Comparison of ENCODE assay signal across 1 cellular context in the genomic region with DNA sequence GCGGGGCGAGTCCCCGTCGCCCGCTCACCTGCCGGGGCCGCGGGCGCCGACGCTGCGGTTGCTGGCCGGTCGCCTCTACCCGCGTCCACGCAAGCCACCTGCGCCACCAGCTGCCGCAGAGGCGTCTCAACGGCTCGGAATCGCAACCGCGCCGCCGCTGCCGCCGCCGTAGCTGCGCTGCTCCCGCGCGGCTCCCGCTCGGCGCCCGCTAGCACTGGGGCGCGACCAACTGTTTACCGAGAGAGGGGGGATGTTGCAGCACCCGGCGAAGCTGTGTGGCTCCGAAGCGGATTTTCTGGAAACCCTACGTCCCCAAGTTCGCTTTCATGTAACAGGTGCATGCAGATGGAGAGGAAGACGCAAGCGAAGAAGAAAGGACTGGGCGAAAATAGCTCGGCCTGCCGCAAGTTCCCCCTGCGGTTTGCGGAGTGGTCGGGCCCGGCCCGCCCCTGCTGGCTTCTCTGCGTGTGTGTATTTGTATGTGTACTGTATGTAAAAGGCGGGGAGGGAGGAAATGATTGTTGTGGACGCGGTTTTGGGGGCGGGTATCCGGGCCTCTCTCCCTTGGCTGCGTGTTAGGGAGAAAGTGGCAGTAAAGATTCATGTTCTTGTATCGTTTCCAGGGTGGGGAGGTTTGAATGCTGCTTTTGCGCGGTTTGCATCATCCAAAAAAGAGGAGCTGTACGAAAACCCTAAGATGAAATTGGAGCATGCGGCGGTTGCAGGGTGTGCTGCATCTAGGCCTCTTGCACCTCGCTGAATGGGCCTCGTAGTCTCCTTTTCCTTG.
A peak's percentile ranks its signal among the peaks of the same experiment; 100 is the strongest.
TF ChIP-seq lines count a peak whose summit lies in the region.

A gene (minus strand): TSS at position 182 of the 787 bp plus-strand sequence. CDS start 782 bp downstream, outside the sequence.

TF ChIP-seq in HEK293, 187 proteins besides CTCF, POLR2A, EP300 and RAD21 (continued from another document and continues in another):
- TF ChIP-seq, protein P1, sequence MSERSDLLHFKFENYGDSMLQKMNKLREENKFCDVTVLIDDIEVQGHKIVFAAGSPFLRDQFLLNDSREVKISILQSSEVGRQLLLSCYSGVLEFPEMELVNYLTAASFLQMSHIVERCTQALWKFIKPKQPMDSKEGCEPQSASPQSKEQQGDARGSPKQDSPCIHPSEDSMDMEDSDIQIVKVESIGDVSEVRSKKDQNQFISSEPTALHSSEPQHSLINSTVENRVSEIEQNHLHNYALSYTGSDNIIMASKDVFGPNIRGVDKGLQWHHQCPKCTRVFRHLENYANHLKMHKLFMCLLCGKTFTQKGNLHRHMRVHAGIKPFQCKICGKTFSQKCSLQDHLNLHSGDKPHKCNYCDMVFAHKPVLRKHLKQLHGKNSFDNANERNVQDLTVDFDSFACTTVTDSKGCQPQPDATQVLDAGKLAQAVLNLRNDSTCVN (tag by site-specific recombination; optimal IDR thresholded peaks at IDR 0.05) = peak; percentile 84
- TF ChIP-seq ZNF426 (tag by site-specific recombination; IDR thresholded peaks at IDR 0.05) (no peak), KLF9 (tag by site-specific recombination; IDR thresholded peaks at IDR 0.05; ENCODE audit: low read depth) (peak; percentile 67; the same call in 1 of the 2 replicates), ZNF404 (tag by site-specific recombination; IDR thresholded peaks at IDR 0.05) (no peak), ZNF248 (tag by site-specific recombination; IDR thresholded peaks at IDR 0.05) (no peak), ZNF747 (tag by site-specific recombination; IDR thresholded peaks at IDR 0.05) (no peak), ZNF202 (tag by site-specific recombination; IDR thresholded peaks at IDR 0.05; ENCODE audit: borderline replicate concordance) (no peak), ZNF274 (IDR thresholded peaks at IDR 0.05; ENCODE audit: low read length) (no peak), ZNF274 (tag by site-specific recombination; IDR thresholded peaks at IDR 0.05; ENCODE audit: borderline replicate concordance) (no peak), KLF10 (tag by site-specific recombination; IDR thresholded peaks at IDR 0.05) (peak; percentile 9; the same call in 1 of the 2 replicates), ZNF157 (tag by site-specific recombination; IDR thresholded peaks at IDR 0.05) (no peak), ZBTB20 (tag by site-specific recombination; IDR thresholded peaks at IDR 0.05) (peak; percentile 85), ZNF514 (tag by site-specific recombination; IDR thresholded peaks at IDR 0.05) (no peak), ZNF529 (tag by site-specific recombination; IDR thresholded peaks at IDR 0.05; ENCODE audit: insufficient replicate concordance) (no peak), KLF16 (tag by site-specific recombination; IDR thresholded peaks at IDR 0.05) (peak; percentile 85), ZNF366 (tag by site-specific recombination; conservative IDR thresholded peaks at IDR 0.05) (peak; percentile 64), ZNF707 (tag by site-specific recombination; IDR thresholded peaks at IDR 0.05) (no peak), ZNF664 (tag by site-specific recombination; IDR thresholded peaks at IDR 0.05) (no peak), GLI2 (tag by site-specific recombination; IDR thresholded peaks at IDR 0.05; ENCODE audit: borderline replicate concordance, low read depth) (no peak), ZNF184 (tag by site-specific recombination; IDR thresholded peaks at IDR 0.05) (no peak), REPIN1 (tag by site-specific recombination; IDR thresholded peaks at IDR 0.05; ENCODE audit: low read depth) (0 out of 2 replicates have a peak, but pooled peaks have one; percentile 53), ZNF341 (tag by site-specific recombination; IDR thresholded peaks at IDR 0.05; ENCODE audit: low read depth) (0 out of 2 replicates have a peak, but pooled peaks have one; percentile 11), BCL11A (tag by site-specific recombination; IDR thresholded peaks at IDR 0.05; ENCODE audit: low read depth) (no peak), ZFP37 (tag by site-specific recombination; IDR thresholded peaks at IDR 0.05) (no peak), ZNF132 (tag by site-specific recombination; IDR thresholded peaks at IDR 0.05; ENCODE audit: borderline replicate concordance) (no peak), ZNF223 (tag by site-specific recombination; IDR thresholded peaks at IDR 0.05) (no peak), ZNF76 (tag by site-specific recombination; IDR thresholded peaks at IDR 0.05; ENCODE audit: borderline replicate concordance, low read depth) (peak; percentile 70; the same call in 1 of the 2 replicates), ZNF350 (tag by site-specific recombination; IDR thresholded peaks at IDR 0.05) (no peak), ZEB2 (tag by site-specific recombination; IDR thresholded peaks at IDR 0.05) (peak; percentile 59; the same call in 1 of the 2 replicates), IKZF3 (tag by site-specific recombination; IDR thresholded peaks at IDR 0.05) (no peak), ZBTB8A (tag by site-specific recombination; IDR thresholded peaks at IDR 0.05) (no peak; the same call in none of the 2 replicates), ZNF138 (tag by site-specific recombination; IDR thresholded peaks at IDR 0.05; ENCODE audit: borderline replicate concordance) (no peak), ZSCAN30 (tag by site-specific recombination; IDR thresholded peaks at IDR 0.05) (peak; percentile 49; the same call in 1 of the 2 replicates), ZNF174 (tag by site-specific recombination; IDR thresholded peaks at IDR 0.05) (no peak), ZNF843 (tag by site-specific recombination; IDR thresholded peaks at IDR 0.05) (peak; percentile 53; the same call in 1 of the 2 replicates), ZSCAN16 (tag by site-specific recombination; IDR thresholded peaks at IDR 0.05) (no peak), OVOL3 (tag by site-specific recombination; IDR thresholded peaks at IDR 0.05) (no peak), ZNF629 (tag by site-specific recombination; IDR thresholded peaks at IDR 0.05) (peak; percentile 62), KLF8 (tag by site-specific recombination; IDR thresholded peaks at IDR 0.05) (peak; percentile 83; the same call in 1 of the 2 replicates), MYNN (tag by site-specific recombination; IDR thresholded peaks at IDR 0.05; ENCODE audit: borderline replicate concordance) (no peak), ZNF19 (tag by site-specific recombination; IDR thresholded peaks at IDR 0.05; ENCODE audit: low read depth) (no peak), ZBTB21 (tag by site-specific recombination; IDR thresholded peaks at IDR 0.05) (peak; percentile 31; the same call in 1 of the 2 replicates), ZNF571 (tag by site-specific recombination; IDR thresholded peaks at IDR 0.05) (no peak), ZNF670 (tag by site-specific recombination; IDR thresholded peaks at IDR 0.05; ENCODE audit: low read depth) (no peak)
- TF ChIP-seq, protein P2, sequence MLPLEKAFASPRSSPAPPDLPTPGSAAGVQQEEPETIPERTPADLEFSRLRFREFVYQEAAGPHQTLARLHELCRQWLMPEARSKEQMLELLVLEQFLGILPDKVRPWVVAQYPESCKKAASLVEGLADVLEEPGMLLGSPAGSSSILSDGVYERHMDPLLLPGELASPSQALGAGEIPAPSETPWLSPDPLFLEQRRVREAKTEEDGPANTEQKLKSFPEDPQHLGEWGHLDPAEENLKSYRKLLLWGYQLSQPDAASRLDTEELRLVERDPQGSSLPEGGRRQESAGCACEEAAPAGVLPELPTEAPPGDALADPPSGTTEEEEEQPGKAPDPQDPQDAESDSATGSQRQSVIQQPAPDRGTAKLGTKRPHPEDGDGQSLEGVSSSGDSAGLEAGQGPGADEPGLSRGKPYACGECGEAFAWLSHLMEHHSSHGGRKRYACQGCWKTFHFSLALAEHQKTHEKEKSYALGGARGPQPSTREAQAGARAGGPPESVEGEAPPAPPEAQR (tag by site-specific recombination; IDR thresholded peaks at IDR 0.05) = no peak; the same call in 1 of the 2 replicates
- TF ChIP-seq, protein P3, sequence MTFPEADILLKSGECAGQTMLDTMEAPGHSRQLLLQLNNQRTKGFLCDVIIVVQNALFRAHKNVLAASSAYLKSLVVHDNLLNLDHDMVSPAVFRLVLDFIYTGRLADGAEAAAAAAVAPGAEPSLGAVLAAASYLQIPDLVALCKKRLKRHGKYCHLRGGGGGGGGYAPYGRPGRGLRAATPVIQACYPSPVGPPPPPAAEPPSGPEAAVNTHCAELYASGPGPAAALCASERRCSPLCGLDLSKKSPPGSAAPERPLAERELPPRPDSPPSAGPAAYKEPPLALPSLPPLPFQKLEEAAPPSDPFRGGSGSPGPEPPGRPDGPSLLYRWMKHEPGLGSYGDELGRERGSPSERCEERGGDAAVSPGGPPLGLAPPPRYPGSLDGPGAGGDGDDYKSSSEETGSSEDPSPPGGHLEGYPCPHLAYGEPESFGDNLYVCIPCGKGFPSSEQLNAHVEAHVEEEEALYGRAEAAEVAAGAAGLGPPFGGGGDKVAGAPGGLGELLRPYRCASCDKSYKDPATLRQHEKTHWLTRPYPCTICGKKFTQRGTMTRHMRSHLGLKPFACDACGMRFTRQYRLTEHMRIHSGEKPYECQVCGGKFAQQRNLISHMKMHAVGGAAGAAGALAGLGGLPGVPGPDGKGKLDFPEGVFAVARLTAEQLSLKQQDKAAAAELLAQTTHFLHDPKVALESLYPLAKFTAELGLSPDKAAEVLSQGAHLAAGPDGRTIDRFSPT (tag by site-specific recombination; IDR thresholded peaks at IDR 0.05) = no peak
- TF ChIP-seq, protein P4, sequence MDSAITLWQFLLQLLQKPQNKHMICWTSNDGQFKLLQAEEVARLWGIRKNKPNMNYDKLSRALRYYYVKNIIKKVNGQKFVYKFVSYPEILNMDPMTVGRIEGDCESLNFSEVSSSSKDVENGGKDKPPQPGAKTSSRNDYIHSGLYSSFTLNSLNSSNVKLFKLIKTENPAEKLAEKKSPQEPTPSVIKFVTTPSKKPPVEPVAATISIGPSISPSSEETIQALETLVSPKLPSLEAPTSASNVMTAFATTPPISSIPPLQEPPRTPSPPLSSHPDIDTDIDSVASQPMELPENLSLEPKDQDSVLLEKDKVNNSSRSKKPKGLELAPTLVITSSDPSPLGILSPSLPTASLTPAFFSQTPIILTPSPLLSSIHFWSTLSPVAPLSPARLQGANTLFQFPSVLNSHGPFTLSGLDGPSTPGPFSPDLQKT (IDR thresholded peaks at IDR 0.05; ENCODE audit: borderline replicate concordance, low read depth, low read length) = no peak
- TF ChIP-seq, protein P5, sequence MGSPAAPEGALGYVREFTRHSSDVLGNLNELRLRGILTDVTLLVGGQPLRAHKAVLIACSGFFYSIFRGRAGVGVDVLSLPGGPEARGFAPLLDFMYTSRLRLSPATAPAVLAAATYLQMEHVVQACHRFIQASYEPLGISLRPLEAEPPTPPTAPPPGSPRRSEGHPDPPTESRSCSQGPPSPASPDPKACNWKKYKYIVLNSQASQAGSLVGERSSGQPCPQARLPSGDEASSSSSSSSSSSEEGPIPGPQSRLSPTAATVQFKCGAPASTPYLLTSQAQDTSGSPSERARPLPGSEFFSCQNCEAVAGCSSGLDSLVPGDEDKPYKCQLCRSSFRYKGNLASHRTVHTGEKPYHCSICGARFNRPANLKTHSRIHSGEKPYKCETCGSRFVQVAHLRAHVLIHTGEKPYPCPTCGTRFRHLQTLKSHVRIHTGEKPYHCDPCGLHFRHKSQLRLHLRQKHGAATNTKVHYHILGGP (tag by site-specific recombination; IDR thresholded peaks at IDR 0.05) = no peak
- TF ChIP-seq, protein P6, sequence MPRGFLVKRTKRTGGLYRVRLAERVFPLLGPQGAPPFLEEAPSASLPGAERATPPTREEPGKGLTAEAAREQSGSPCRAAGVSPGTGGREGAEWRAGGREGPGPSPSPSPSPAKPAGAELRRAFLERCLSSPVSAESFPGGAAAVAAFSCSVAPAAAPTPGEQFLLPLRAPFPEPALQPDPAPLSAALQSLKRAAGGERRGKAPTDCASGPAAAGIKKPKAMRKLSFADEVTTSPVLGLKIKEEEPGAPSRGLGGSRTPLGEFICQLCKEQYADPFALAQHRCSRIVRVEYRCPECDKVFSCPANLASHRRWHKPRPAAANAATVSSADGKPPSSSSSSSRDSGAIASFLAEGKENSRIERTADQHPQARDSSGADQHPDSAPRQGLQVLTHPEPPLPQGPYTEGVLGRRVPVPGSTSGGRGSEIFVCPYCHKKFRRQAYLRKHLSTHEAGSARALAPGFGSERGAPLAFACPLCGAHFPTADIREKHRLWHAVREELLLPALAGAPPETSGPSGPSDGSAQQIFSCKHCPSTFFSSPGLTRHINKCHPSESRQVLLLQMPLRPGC (tag by site-specific recombination; IDR thresholded peaks at IDR 0.05) = 0 out of 2 replicates have a peak, but pooled peaks have one; percentile 56
- TF ChIP-seq, protein P7, sequence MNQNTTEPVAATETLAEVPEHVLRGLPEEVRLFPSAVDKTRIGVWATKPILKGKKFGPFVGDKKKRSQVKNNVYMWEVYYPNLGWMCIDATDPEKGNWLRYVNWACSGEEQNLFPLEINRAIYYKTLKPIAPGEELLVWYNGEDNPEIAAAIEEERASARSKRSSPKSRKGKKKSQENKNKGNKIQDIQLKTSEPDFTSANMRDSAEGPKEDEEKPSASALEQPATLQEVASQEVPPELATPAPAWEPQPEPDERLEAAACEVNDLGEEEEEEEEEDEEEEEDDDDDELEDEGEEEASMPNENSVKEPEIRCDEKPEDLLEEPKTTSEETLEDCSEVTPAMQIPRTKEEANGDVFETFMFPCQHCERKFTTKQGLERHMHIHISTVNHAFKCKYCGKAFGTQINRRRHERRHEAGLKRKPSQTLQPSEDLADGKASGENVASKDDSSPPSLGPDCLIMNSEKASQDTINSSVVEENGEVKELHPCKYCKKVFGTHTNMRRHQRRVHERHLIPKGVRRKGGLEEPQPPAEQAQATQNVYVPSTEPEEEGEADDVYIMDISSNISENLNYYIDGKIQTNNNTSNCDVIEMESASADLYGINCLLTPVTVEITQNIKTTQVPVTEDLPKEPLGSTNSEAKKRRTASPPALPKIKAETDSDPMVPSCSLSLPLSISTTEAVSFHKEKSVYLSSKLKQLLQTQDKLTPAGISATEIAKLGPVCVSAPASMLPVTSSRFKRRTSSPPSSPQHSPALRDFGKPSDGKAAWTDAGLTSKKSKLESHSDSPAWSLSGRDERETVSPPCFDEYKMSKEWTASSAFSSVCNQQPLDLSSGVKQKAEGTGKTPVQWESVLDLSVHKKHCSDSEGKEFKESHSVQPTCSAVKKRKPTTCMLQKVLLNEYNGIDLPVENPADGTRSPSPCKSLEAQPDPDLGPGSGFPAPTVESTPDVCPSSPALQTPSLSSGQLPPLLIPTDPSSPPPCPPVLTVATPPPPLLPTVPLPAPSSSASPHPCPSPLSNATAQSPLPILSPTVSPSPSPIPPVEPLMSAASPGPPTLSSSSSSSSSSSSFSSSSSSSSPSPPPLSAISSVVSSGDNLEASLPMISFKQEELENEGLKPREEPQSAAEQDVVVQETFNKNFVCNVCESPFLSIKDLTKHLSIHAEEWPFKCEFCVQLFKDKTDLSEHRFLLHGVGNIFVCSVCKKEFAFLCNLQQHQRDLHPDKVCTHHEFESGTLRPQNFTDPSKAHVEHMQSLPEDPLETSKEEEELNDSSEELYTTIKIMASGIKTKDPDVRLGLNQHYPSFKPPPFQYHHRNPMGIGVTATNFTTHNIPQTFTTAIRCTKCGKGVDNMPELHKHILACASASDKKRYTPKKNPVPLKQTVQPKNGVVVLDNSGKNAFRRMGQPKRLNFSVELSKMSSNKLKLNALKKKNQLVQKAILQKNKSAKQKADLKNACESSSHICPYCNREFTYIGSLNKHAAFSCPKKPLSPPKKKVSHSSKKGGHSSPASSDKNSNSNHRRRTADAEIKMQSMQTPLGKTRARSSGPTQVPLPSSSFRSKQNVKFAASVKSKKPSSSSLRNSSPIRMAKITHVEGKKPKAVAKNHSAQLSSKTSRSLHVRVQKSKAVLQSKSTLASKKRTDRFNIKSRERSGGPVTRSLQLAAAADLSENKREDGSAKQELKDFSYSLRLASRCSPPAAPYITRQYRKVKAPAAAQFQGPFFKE (tag by site-specific recombination; IDR thresholded peaks at IDR 0.05; ENCODE audit: borderline replicate concordance) = no peak
